11 cellular contexts compared by ENCODE assay signal in the genomic region with DNA sequence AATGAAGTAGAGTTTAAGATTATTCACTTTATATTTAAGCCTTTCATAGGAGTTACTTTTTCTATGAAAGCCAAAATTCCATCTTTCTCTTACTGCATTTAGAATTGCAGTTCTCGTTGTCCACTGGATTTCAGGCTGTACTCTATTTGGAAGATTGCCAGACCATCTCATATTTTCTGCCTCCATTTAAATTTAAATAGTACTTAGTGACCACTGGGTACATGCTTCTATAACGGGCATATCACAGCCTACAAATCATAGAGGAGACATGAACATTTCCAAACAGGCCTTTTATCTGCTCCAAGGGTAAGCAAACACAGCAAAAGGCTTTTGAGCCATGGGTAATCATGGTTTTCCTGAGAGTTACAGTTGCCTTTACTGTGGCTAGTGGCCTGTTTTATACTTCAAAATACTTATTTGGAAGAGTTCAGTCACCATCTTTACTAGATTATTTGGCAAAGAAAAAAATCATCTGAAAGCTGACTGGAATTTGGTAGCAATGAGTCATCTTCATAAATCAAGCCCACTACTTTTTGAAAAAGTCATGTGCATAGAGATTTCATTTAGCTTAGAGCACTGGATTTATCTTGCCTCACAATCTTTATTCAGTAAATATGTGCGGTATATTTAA. TPM values are rescaled to one million over a fixed set of nuclear protein-coding genes. Genes with fewer than 3 reads are reported as not detected.
A peak's percentile ranks its signal among the peaks of the same experiment; 100 is the strongest.
DNase-seq lines count a peak whose midpoint lies in the region; ATAC-seq and TF ChIP-seq lines count a peak whose summit lies in the region.
"Had no signal": no experiment of that assay in that cellular context is flagged by ENCODE, and none has a peak within 500 bp of the region (broad histone marks: within the 10 kb centered on the region; RNA-seq: fewer than 3 reads in every experiment).

No MANE protein-coding gene starts in this region.

- no peaks in the 10 kb centered on the region for H3K9me3 ChIP-seq in SK-N-MC (ENCODE audit: low read depth, low read length)

- no peak overlapping the region for H3K4me3 Mint-ChIP-seq in stimulated activated effector memory CD8-positive, alpha-beta T cell treated with anti-CD3 and anti-CD28 coated beads, Interleukin-12 subunit alpha, Interleukin-12 subunit beta, amount 100 ng/mL, for 72 hours
- no peak overlapping the region for H3K4me3 Mint-ChIP-seq in stimulated activated naive B cell treated with anti-CD40 and anti-IgM and Interleukin-4, amounts not matched to agents 10 μg/mL and 1 μg/mL and 100 μg/mL, for 72 hours
- H3K4me3 Mint-ChIP-seq in activated CD4-positive, alpha-beta memory T cell treated with anti-CD3 and anti-CD28 coated beads, Interleukin-2, amount 10 ng/mL, durations not matched to agents 7 days and 5 days: no peak overlapping the region

- H3K27me3 Mint-ChIP-seq in stimulated activated naive B cell treated with anti-CD40 and anti-IgM and Interleukin-4, amounts not matched to agents 10 μg/mL and 1 μg/mL and 100 μg/mL, for 72 hours: no peaks in the 10 kb centered on the region
- no peaks in the 10 kb centered on the region for H3K27me3 Mint-ChIP-seq in activated CD4-positive, alpha-beta memory T cell treated with anti-CD3 and anti-CD28 coated beads, Interleukin-2, amount 10 ng/mL, durations not matched to agents 7 days and 5 days

- H3K4me1 Mint-ChIP-seq in stimulated activated effector memory CD8-positive, alpha-beta T cell treated with anti-CD3 and anti-CD28 coated beads, Interleukin-12 subunit alpha, Interleukin-12 subunit beta, amount 100 ng/mL, for 72 hours: peaks cover 64% of the 10 kb centered on the region
- H3K4me1 Mint-ChIP-seq in stimulated activated naive B cell treated with anti-CD40 and anti-IgM and Interleukin-4, amounts not matched to agents 10 μg/mL and 1 μg/mL and 100 μg/mL, for 72 hours: peaks cover 18 to 29% of the 10 kb centered on the region in 2 donors
- peaks cover 38% of the 10 kb centered on the region for H3K4me1 Mint-ChIP-seq in activated CD4-positive, alpha-beta memory T cell treated with anti-CD3 and anti-CD28 coated beads, Interleukin-2, amount 10 ng/mL, durations not matched to agents 7 days and 5 days

- peaks cover 6% of the 10 kb centered on the region; the same call in 1 of the 2 replicates for H3K36me3 ChIP-seq in SK-N-MC (ENCODE audit: insufficient read depth, low read length)

- peak; percentile 5 for DNase-seq in NCI-H1105 treated with DMSO at 0.1 percent for 48 hours (lab: John Stamatoyannopoulos, UW)
- no peak for DNase-seq in NCI-H1105 (lab: John Stamatoyannopoulos, UW)
- no peak for DNase-seq in SK-N-MC (ENCODE audit: low read depth, low spot score)
- DNase-seq in fibroblast of the aortic adventitia (ENCODE audit: low read depth): peak; percentile 87
- no peak for DNase-seq in stimulated activated effector memory CD8-positive, alpha-beta T cell treated with anti-CD3 and anti-CD28 coated beads, Interleukin-12 subunit alpha, Interleukin-12 subunit beta, amount 100 ng/mL, for 72 hours (ENCODE audit: low spot score in 2 of 2)
- no peak for DNase-seq in SKM-1 treated with dmso at 0.1 percent for 144 hours (lab: John Stamatoyannopoulos, UW; ENCODE audit: unreplicated experiment)
- DNase-seq in stimulated activated naive B cell treated with anti-CD40 and anti-IgM and Interleukin-4, amounts not matched to agents 10 μg/mL and 1 μg/mL and 100 μg/mL, for 72 hours: no peak
- DNase-seq in activated CD4-positive, alpha-beta memory T cell treated with anti-CD3 and anti-CD28 coated beads, Interleukin-2, amount 10 ng/mL, durations not matched to agents 7 days and 5 days: no peak
- DNase-seq: head of caudate nucleus; NCI-H774; stimulated activated CD4-positive, alpha-beta T cell treated with anti-CD3 and anti-CD28 coated beads, Interleukin-2, amount 100 ng/mL, for 24 hours had no signal

- peak overlapping the region; percentile 17; the same call in 1 of the 2 replicates for H3K4me3 ChIP-seq in SK-N-MC
- no peak overlapping the region for H3K4me3 ChIP-seq in fibroblast of the aortic adventitia (ENCODE audit: low read depth, low read length)

- no peak for ATAC-seq in stimulated activated effector memory CD8-positive, alpha-beta T cell treated with anti-CD3 and anti-CD28 coated beads, Interleukin-12 subunit alpha, Interleukin-12 subunit beta, amount 100 ng/mL, for 72 hours
- ATAC-seq in stimulated activated naive B cell treated with anti-CD40 and anti-IgM and Interleukin-4, amounts not matched to agents 10 μg/mL and 1 μg/mL and 100 μg/mL, for 72 hours (replicated peaks): no peak

- no peak for TF ChIP-seq CTCF in fibroblast of the aortic adventitia (IDR thresholded peaks at IDR 0.05; ENCODE audit: insufficient read depth, low read length)

- CTCF ChIA-PET in activated CD4-positive, alpha-beta memory T cell treated with anti-CD3 and anti-CD28 coated beads, Interleukin-2, amount 10 ng/mL, durations not matched to agents 7 days and 5 days (lab: Charles Lee): no interaction called here

- H3K36me3 Mint-ChIP-seq in stimulated activated effector memory CD8-positive, alpha-beta T cell treated with anti-CD3 and anti-CD28 coated beads, Interleukin-12 subunit alpha, Interleukin-12 subunit beta, amount 100 ng/mL, for 72 hours: peaks cover 10% of the 10 kb centered on the region
- H3K36me3 Mint-ChIP-seq in stimulated activated naive B cell treated with anti-CD40 and anti-IgM and Interleukin-4, amounts not matched to agents 10 μg/mL and 1 μg/mL and 100 μg/mL, for 72 hours: peaks cover 1 to 14% of the 10 kb centered on the region in 2 donors
- H3K36me3 Mint-ChIP-seq in activated CD4-positive, alpha-beta memory T cell treated with anti-CD3 and anti-CD28 coated beads, Interleukin-2, amount 10 ng/mL, durations not matched to agents 7 days and 5 days (ENCODE audit: low read depth): peaks cover 20% of the 10 kb centered on the region

- peak overlapping the region; percentile 85 for H3K27ac Mint-ChIP-seq in stimulated activated effector memory CD8-positive, alpha-beta T cell treated with anti-CD3 and anti-CD28 coated beads, Interleukin-12 subunit alpha, Interleukin-12 subunit beta, amount 100 ng/mL, for 72 hours
- H3K27ac Mint-ChIP-seq in stimulated activated naive B cell treated with anti-CD40 and anti-IgM and Interleukin-4, amounts not matched to agents 10 μg/mL and 1 μg/mL and 100 μg/mL, for 72 hours: no peak overlapping the region
- H3K27ac Mint-ChIP-seq in activated CD4-positive, alpha-beta memory T cell treated with anti-CD3 and anti-CD28 coated beads, Interleukin-2, amount 10 ng/mL, durations not matched to agents 7 days and 5 days: no peak overlapping the region

- no peaks in the 10 kb centered on the region for H3K9me3 Mint-ChIP-seq in stimulated activated effector memory CD8-positive, alpha-beta T cell treated with anti-CD3 and anti-CD28 coated beads, Interleukin-12 subunit alpha, Interleukin-12 subunit beta, amount 100 ng/mL, for 72 hours
- no peaks in the 10 kb centered on the region for H3K9me3 Mint-ChIP-seq in stimulated activated naive B cell treated with anti-CD40 and anti-IgM and Interleukin-4, amounts not matched to agents 10 μg/mL and 1 μg/mL and 100 μg/mL, for 72 hours
- H3K9me3 Mint-ChIP-seq in activated CD4-positive, alpha-beta memory T cell treated with anti-CD3 and anti-CD28 coated beads, Interleukin-2, amount 10 ng/mL, durations not matched to agents 7 days and 5 days: no peaks in the 10 kb centered on the region

- H3K27ac ChIP-seq in SK-N-MC: peak overlapping the region; percentile 86

- POLR2A ChIA-PET in activated CD4-positive, alpha-beta memory T cell treated with anti-CD3 and anti-CD28 coated beads, Interleukin-2, amount 10 ng/mL, durations not matched to agents 7 days and 5 days (lab: Charles Lee): interaction anchor here (1.3 kb wide), 1 partner anchor 15 kb away, joined by 3 read pairs; no protein-coding TSS in a partner anchor

- H3K9ac ChIP-seq in SK-N-MC (ENCODE audit: insufficient read length): peak overlapping the region; percentile 26

RNA-seq across cellular contexts. Expression of a gene that starts 15.7 kb away (rescaled TPM):
- 39.7 and 81.2 TPM in 2 replicates for total RNA-seq in fibroblast of the aortic adventitia (ENCODE audit: low replicate concordance)
- total RNA-seq in activated CD4-positive, alpha-beta memory T cell treated with anti-CD3 and anti-CD28 coated beads, Interleukin-2, amount 10 ng/mL, durations not matched to agents 7 days and 5 days: 10 to 100 TPM; 29.2 to 29.8 TPM

Comparison
In these comparisons a context has a peak if more than half of its experiments do, and no peak if none do; other contexts are left out.
1. DNase-seq: peak in NCI-H1105 treated with DMSO at 0.1 percent for 48 hours (single experiment) and fibroblast of the aortic adventitia (single experiment); none in NCI-H1105 (single experiment), SK-N-MC (single experiment), stimulated activated effector memory CD8-positive, alpha-beta T cell treated with anti-CD3 and anti-CD28 coated beads, Interleukin-12 subunit alpha, Interleukin-12 subunit beta, amount 100 ng/mL, for 72 hours (0 of 2), SKM-1 treated with dmso at 0.1 percent for 144 hours (single experiment), stimulated activated naive B cell treated with anti-CD40 and anti-IgM and Interleukin-4, amounts not matched to agents 10 μg/mL and 1 μg/mL and 100 μg/mL, for 72 hours (single experiment) and activated CD4-positive, alpha-beta memory T cell treated with anti-CD3 and anti-CD28 coated beads, Interleukin-2, amount 10 ng/mL, durations not matched to agents 7 days and 5 days (single experiment).